1 cellular context compared by ENCODE assay signal in genomic region chr12:48979602-48980388, GRCh38.
TF ChIP-seq lines count a peak whose summit lies in the region.

No MANE protein-coding gene starts in this region.

TF ChIP-seq in GM12878, 131 proteins besides CTCF, POLR2A, EP300 and RAD21:
- TF ChIP-seq HDAC6 (IDR thresholded peaks at IDR 0.05; ENCODE audit: unreplicated experiment) (no peak), ZNF687 (IDR thresholded peaks at IDR 0.05) (no peak), EED (IDR thresholded peaks at IDR 0.05; ENCODE audit: low read depth) (no peak), DPF2 (IDR thresholded peaks at IDR 0.05) (0 out of 2 replicates have a peak, but pooled peaks have one; percentile 13), ATF2 (IDR thresholded peaks at IDR 0.05; ENCODE audit: low read length) (no peak), SPI1 (IDR thresholded peaks at IDR 0.05; ENCODE audit: borderline replicate concordance, insufficient read depth, low read depth, low read length) (peak; percentile 65), REST (IDR thresholded peaks at IDR 0.05; ENCODE audit: low read depth, low read length) (no peak), BCL3 (IDR thresholded peaks at IDR 0.05; ENCODE audit: borderline replicate concordance, insufficient read depth, low read depth, low read length, poor library complexity, severe bottlenecking) (no peak), HCFC1 (IDR thresholded peaks at IDR 0.05; ENCODE audit: low read length) (no peak), IKZF2 (IDR thresholded peaks at IDR 0.05) (no peak), EZH2 (IDR thresholded peaks at IDR 0.05; ENCODE audit: borderline replicate concordance, control insufficient read depth, low read depth, low read length) (0 out of 2 replicates have a peak, but pooled peaks have one; percentile 25), LARP7 (IDR thresholded peaks at IDR 0.05) (no peak), JUND (IDR thresholded peaks at IDR 0.05; ENCODE audit: low read depth, low read length) (no peak), NR2C2 (IDR thresholded peaks at IDR 0.05; ENCODE audit: borderline replicate concordance, control insufficient read depth, insufficient read length, low read depth) (no peak), HDGF (IDR thresholded peaks at IDR 0.05) (no peak)
